In the genomic region with DNA sequence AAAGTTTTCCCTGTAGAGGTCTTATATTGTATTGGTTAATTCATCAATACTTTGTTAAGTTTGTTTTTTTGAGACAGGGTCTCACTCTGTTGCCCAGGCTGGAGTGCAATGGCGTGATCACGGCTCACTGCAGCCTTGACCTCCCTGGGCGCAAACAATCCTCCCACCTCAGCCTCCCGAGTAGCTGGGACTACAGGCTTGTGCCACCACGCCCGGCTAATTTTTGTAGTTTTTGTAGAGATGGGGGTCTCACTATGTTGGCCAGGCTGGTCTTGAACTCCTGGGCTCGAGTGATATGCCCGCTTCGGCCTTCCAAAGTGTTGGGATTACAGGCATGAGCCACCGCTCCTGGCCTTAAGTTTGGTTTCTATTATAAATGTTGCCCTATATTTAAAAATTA, we compare ENCODE assay signal across 10 cellular contexts. TPM values are rescaled to one million over a fixed set of nuclear protein-coding genes. Genes with fewer than 3 reads are reported as not detected.
DNase-seq lines count a peak whose midpoint lies in the region; ATAC-seq, FAIRE-seq and TF ChIP-seq lines count a peak whose summit lies in the region.
"Not testable (repeated sequence)": the region's sequence is repeated elsewhere in the genome, so short reads cannot be mapped to it uniquely, and the experiment has no call there.
"Had no signal": no experiment of that assay in that cellular context is flagged by ENCODE, and none has a peak within 500 bp of the region (broad histone marks: within the 10 kb centered on the region; RNA-seq: fewer than 3 reads in every experiment).

No MANE protein-coding gene starts in this region.

- H3K9me3 ChIP-seq in HEK293 (ENCODE audit: control insufficient read depth, insufficient read depth, low read depth, low read length); Peyer's patch; right cardiac atrium (ENCODE audit: control insufficient read depth, low read length); HepG2 (ENCODE audit: low read length); transverse colon: not testable (repeated sequence)

- not testable (repeated sequence) for BruUV-seq in HepG2 (replicated peaks; lab: Mats Ljungman, UMichigan)

- DNase-seq in Peyer's patch; epithelial cell of prostate (ENCODE audit: low read depth, low spot score); HepG2 (ENCODE audit: low spot score); transverse colon: not testable (repeated sequence)
- DNase-seq in right cardiac atrium, result peak in 2 of 3 donors; percentile 2 to 16

- not testable (repeated sequence) for TF ChIP-seq RAD21 in HepG2 (CRISPR knock-in tag; IDR thresholded peaks at IDR 0.05)

- H4K20me1 ChIP-seq in HepG2 (ENCODE audit: insufficient read depth, low read length), result not testable (repeated sequence)

- not testable (repeated sequence) for FAIRE-seq in HepG2 (lab: Jason Lieb, UNC)

- not testable (repeated sequence) for TF ChIP-seq CTCF in HEK293 (tag by site-specific recombination; IDR thresholded peaks at IDR 0.05); Peyer's patch (IDR thresholded peaks at IDR 0.05); HepG2 (CRISPR knock-in tag; IDR thresholded peaks at IDR 0.05); transverse colon (IDR thresholded peaks at IDR 0.05)

- POLR2A ChIA-PET in HEK293 (lab: Yijun Ruan, JAX), result interaction anchor here (0.5 kb wide), 1 partner anchor 849 kb away, joined by 3 read pairs; no protein-coding TSS in a partner anchor
- POLR2A ChIA-PET in HepG2 (lab: Yijun Ruan, JAX), result not testable (repeated sequence)

- WGBS in right cardiac atrium, result 96% methylated on average over 10 of the region's 10 CpGs
- 93% methylated on average over 10 of the region's 10 CpGs for WGBS in HepG2 (ENCODE audit: low lambda C conversion rate)
- WGBS in transverse colon (ENCODE audit: low coverage in 1 of 2), 2 donors, result 86% methylated on average over 10 of the region's 10 CpGs; no CpG with 5 or more reads in 1 of the 2 donors

- not testable (repeated sequence) for H3K9ac ChIP-seq in HepG2 (ENCODE audit: insufficient read depth, low read depth, low read length)

- H3K27ac ChIP-seq in HEK293 (ENCODE audit: extremely low read depth, low read depth, low read length); right cardiac atrium (ENCODE audit: low read length); HepG2 (ENCODE audit: extremely low read length, insufficient read depth, low read length): not testable (repeated sequence)
- H3K27ac ChIP-seq in Peyer's patch, result peak overlapping the region in 3 of 4 donors; percentile 86 to 97 (median 97)
- peak overlapping the region; percentile 51 for H3K27ac ChIP-seq in epithelial cell of prostate
- H3K27ac ChIP-seq in transverse colon, result peak overlapping the region; percentile 88 to 95 (median 92)

- H3K4me1 ChIP-seq in HEK293 (ENCODE audit: control insufficient read depth, insufficient read depth, low read length); right cardiac atrium (ENCODE audit: control insufficient read depth, insufficient read depth, low read length): not testable (repeated sequence)
- H3K4me1 ChIP-seq in Peyer's patch (peaks cover 0 to 56% (median 39%) of the 10 kb centered on the region in 4 donors), HepG2 (ENCODE audit: insufficient read depth, low read length) (peaks cover 20% of the 10 kb centered on the region), transverse colon (peaks cover 6 to 55% (median 42%) of the 10 kb centered on the region in 4 donors)

- H3K36me3 ChIP-seq in HEK293 (ENCODE audit: control insufficient read depth in 2 of 2, insufficient read depth in 1 of 2, low read length in 2 of 2); Peyer's patch; HepG2 (replicated peaks in 1 of 2; ENCODE audit: control insufficient read depth in 1 of 2, insufficient read depth in 2 of 2, low read length in 2 of 2); transverse colon: not testable (repeated sequence)

- H3K27me3 ChIP-seq in Peyer's patch, result peaks cover 0 to 32% of the 10 kb centered on the region in 2 donors
- not testable (repeated sequence) for H3K27me3 ChIP-seq in right cardiac atrium (ENCODE audit: control insufficient read depth, insufficient read depth); HepG2 (ENCODE audit: control insufficient read depth in 1 of 2, insufficient read depth in 2 of 2, low read length in 2 of 2)
- peaks cover 64% of the 10 kb centered on the region for H3K27me3 ChIP-seq in transverse colon

- not testable (repeated sequence) for ATAC-seq in right cardiac atrium, HepG2

- CTCF ChIA-PET in HEK293 (lab: Yijun Ruan, JAX); HepG2 (lab: Yijun Ruan, JAX; ENCODE audit: low intra/inter-chr PET ratio, low total read pairs): not testable (repeated sequence)

- not testable (repeated sequence) for H3K79me2 ChIP-seq in HepG2 (ENCODE audit: insufficient read depth, low read length)

- not testable (repeated sequence) for H3K4me3 ChIP-seq in HEK293 (ENCODE audit: low read depth, low read length); right cardiac atrium (ENCODE audit: low read length); HepG2 (replicated peaks in 1 of 3; ENCODE audit: insufficient read depth in 1 of 3, low read depth in 2 of 3, low read length in 3 of 3); transverse colon
- H3K4me3 ChIP-seq in Peyer's patch, result peak overlapping the region in 1 of 4 donors; percentile 8

- H3K4me2 ChIP-seq in HepG2 (ENCODE audit: low read depth, low read length), result not testable (repeated sequence)

- TF ChIP-seq POLR2A in Peyer's patch (IDR thresholded peaks at IDR 0.05); HepG2 (IDR thresholded peaks at IDR 0.05; ENCODE audit: insufficient read depth in 1 of 2, low read depth in 2 of 2, low read length in 2 of 2); transverse colon (IDR thresholded peaks at IDR 0.05): not testable (repeated sequence)

- not testable (repeated sequence) for H2AFZ ChIP-seq in HepG2 (ENCODE audit: low read length)

- intact Hi-C loops in right cardiac atrium (cut with DNase I), result loop anchor here in 1 of 4 donors (10.0 kb wide), 1 partner anchor 152 kb away; a partner anchor contains a TSS
- intact Hi-C loops in HepG2 (cut with micrococcal nuclease; ENCODE audit: unreplicated experiment); transverse colon (cut with DNase I; ENCODE audit: low total_unique reads): not testable (repeated sequence)

- not testable (repeated sequence) for TF ChIP-seq EP300 in HepG2 (IDR thresholded peaks at IDR 0.05; ENCODE audit: low read depth in 2 of 2, low read length in 2 of 2); HepG2 (CRISPR knock-in tag; IDR thresholded peaks at IDR 0.05; ENCODE audit: borderline replicate concordance); transverse colon (IDR thresholded peaks at IDR 0.05; ENCODE audit: low read depth)

- in situ Hi-C loops in HepG2 (cut with HindIII; ENCODE audit: extremely low pct_ligation_motif_present, low pct_unique_long_range_greater_than_20kb); transverse colon (cut with MboI; ENCODE audit: low pct_ligation_motif_present in 1 of 4, low pct_unique_long_range_greater_than_20kb in 1 of 4, low sequenced_read_pairs in 3 of 4): not testable (repeated sequence)

TF ChIP-seq in HEK293, 187 proteins besides CTCF, POLR2A, EP300 and RAD21:
- peak; percentile 99 for TF ChIP-seq ZNF121 (tag by site-specific recombination; IDR thresholded peaks at IDR 0.05)

RNA-seq across cellular contexts. Expression of a gene that starts 4.4 kb away (rescaled TPM):
- total RNA-seq in Peyer's patch (1,000 to 10,000 TPM in 1 of 4 donors, 100 to 1,000 TPM in 2, 10 to 100 TPM in 1; 89.1 to 1,110 (median 806) TPM), right cardiac atrium (under 1 TPM in 2 of 4 donors, not detected in 2; 0.37 to 0.58 TPM), HepG2 (2016; rRNA removed; fragmentation: Illumina TruSeq; extraction: Trizol) (8.2 and 33.1 TPM in 2 replicates), transverse colon (100 to 1,000 TPM; 306 to 597 (median 420) TPM)
- polyA plus RNA-seq in right cardiac atrium (0.48 TPM), HepG2 (2011; rRNA removed) (9.8 and 18.9 TPM in 2 replicates)
- total RNA-seq in HepG2 (2016; cell fraction: cytosol; rRNA removed; fragmentation: Illumina TruSeq; extraction: Trizol; ENCODE audit: low read depth), result 5.2 and 6.0 TPM in 2 replicates
- 9.3 and 30.8 TPM in 2 replicates for total RNA-seq in HepG2 (2016; cell fraction: insoluble cytoplasmic fraction; rRNA removed; fragmentation: Illumina TruSeq; extraction: Trizol)
- 7.8 and 9.0 TPM in 2 replicates for total RNA-seq in HepG2 (2016; cell fraction: membrane; rRNA removed; fragmentation: Illumina TruSeq; extraction: Trizol)
- 29.3 and 33.8 TPM in 2 replicates for total RNA-seq in HepG2 (2016; cell fraction: nucleus; rRNA removed; fragmentation: Illumina TruSeq; extraction: Trizol)
- 13.3 and 22.3 TPM in 2 replicates for polyA plus RNA-seq in HepG2 (2011; cell fraction: cytosol; rRNA removed)
- 158 and 165 TPM in 2 replicates for polyA plus RNA-seq in HepG2 (2011; cell fraction: nucleus; rRNA removed)
- 15.1 and 18.5 TPM in 2 replicates for polyA plus RNA-seq in HepG2 (2012)
- 3.8 and 4.1 TPM in 2 replicates for polyA plus RNA-seq in HepG2 (2016; cell fraction: cytosol; fragmentation: Illumina TruSeq; extraction: Trizol; ENCODE audit: low read depth)
- polyA plus RNA-seq in HepG2 (2016; cell fraction: insoluble cytoplasmic fraction; fragmentation: Illumina TruSeq; extraction: Trizol; ENCODE audit: low read depth), result 9.2 and 10.3 TPM in 2 replicates
- 5.6 and 6.3 TPM in 2 replicates for polyA plus RNA-seq in HepG2 (2016; cell fraction: membrane; fragmentation: Illumina TruSeq; extraction: Trizol; ENCODE audit: low read depth)
- polyA plus RNA-seq in HepG2 (2016; cell fraction: nucleus; fragmentation: Illumina TruSeq; extraction: Trizol; ENCODE audit: insufficient read depth, low read depth), result 62.6 and 64.7 TPM in 2 replicates
- 0.14 and 21.4 TPM in 2 replicates for polyA minus RNA-seq in HepG2 (2011; rRNA and poly(A)+ RNA removed; ENCODE audit: low replicate concordance)
- polyA minus RNA-seq in HepG2 (2011; cell fraction: cytosol; rRNA and poly(A)+ RNA removed), result 12.3 and 17.0 TPM in 2 replicates
- polyA minus RNA-seq in HepG2 (2011; cell fraction: nucleus; rRNA and poly(A)+ RNA removed), result 14.8 and 15.0 TPM in 2 replicates
- total RNA-seq: GM23248, H4, HFFc6, HT1080 had no signal
- polyA plus RNA-seq: GM23248 had no signal
